In genomic region chr4:153036931-153037330, GRCh38 we compare ENCODE assay signal across 16 cellular contexts.
DNase-seq lines count a peak whose midpoint lies in the region; ATAC-seq and TF ChIP-seq lines count a peak whose summit lies in the region.
"Had no signal": no experiment of that assay in that cellular context is flagged by ENCODE, and none has a peak within 500 bp of the region (broad histone marks: within the 10 kb centered on the region; RNA-seq: fewer than 3 reads in every experiment).

No MANE protein-coding gene starts in this region.

- H3K9me3 ChIP-seq in RWPE2 (ENCODE audit: severe bottlenecking) (no peaks in the 10 kb centered on the region), esophagus muscularis mucosa (peaks cover 0 to 6% (median 2%) of the 10 kb centered on the region in 4 donors), osteoblast (ENCODE audit: low read depth, low read length) (no peaks in the 10 kb centered on the region)

- no peak overlapping the region for H3K4me2 ChIP-seq in osteoblast (ENCODE audit: insufficient read depth, low read length)

- DNase-seq in ELR (ENCODE audit: low read depth) = peak; percentile 32
- DNase-seq in RWPE2 (ENCODE audit: low spot score) = no peak
- DNase-seq in esophagus muscularis mucosa (ENCODE audit: extremely low spot score) = peak; percentile 31
- peak; percentile 81 for DNase-seq in osteoblast (ENCODE audit: insufficient read length, low spot score, missing footprints)
- DNase-seq in SHP77 (lab: John Stamatoyannopoulos, UW) = no peak
- no peak for DNase-seq in NCI-H2196 treated with DMSO at 0.1 percent for 48 hours (lab: John Stamatoyannopoulos, UW; ENCODE audit: unreplicated experiment)
- no peak for DNase-seq in NCI-H2227 (lab: John Stamatoyannopoulos, UW; ENCODE audit: unreplicated experiment)
- DNase-seq: Calu3, DMS79 treated with DMSO at 0.1 percent for 48 hours, GDM1, NCI-H1436 treated with DMSO at 0.1 percent for 48 hours, NCI-H2081 treated with DMSO at 0.1 percent for 48 hours, NCI-H774, SIG-M5 had no signal

- no peak for TF ChIP-seq POLR2A in esophagus muscularis mucosa (IDR thresholded peaks at IDR 0.05; ENCODE audit: low read depth)

- H3K4me3 ChIP-seq in RWPE2 (ENCODE audit: severe bottlenecking) (no peak overlapping the region), esophagus muscularis mucosa (no peak overlapping the region), osteoblast (ENCODE audit: insufficient read depth, low read length) (no peak overlapping the region)

- H4K20me1 ChIP-seq in osteoblast (ENCODE audit: insufficient read depth, low read length) = no peaks in the 10 kb centered on the region

- H3K4me1 ChIP-seq in RWPE2 (ENCODE audit: insufficient read depth, poor library complexity, severe bottlenecking) = peaks cover 4% of the 10 kb centered on the region
- H3K4me1 ChIP-seq in esophagus muscularis mucosa = no peaks in the 10 kb centered on the region
- peaks cover 7% of the 10 kb centered on the region for H3K4me1 ChIP-seq in osteoblast (ENCODE audit: insufficient read depth, low read length)

- ATAC-seq in RWPE2 (ENCODE audit: low read depth) (peak; percentile 38; the same call in 2 of the 3 replicates), HG03135 (IDR thresholded peaks at IDR 0.05; ENCODE audit: unreplicated experiment) (no peak)
- ATAC-seq: Panc1 had no signal

- 84% methylated on average over 4 of the region's 4 CpGs for WGBS in esophagus muscularis mucosa

- no peak overlapping the region for H2AFZ ChIP-seq in osteoblast (ENCODE audit: low read length)

- TF ChIP-seq EP300 in esophagus muscularis mucosa (IDR thresholded peaks at IDR 0.05) = no peak

- H3K27me3 ChIP-seq in RWPE2 (ENCODE audit: insufficient read depth, poor library complexity, severe bottlenecking) (no peaks in the 10 kb centered on the region), esophagus muscularis mucosa (no peaks in the 10 kb centered on the region), osteoblast (ENCODE audit: insufficient read depth, low read length) (no peaks in the 10 kb centered on the region)

- H3K27ac ChIP-seq in RWPE2 (ENCODE audit: poor library complexity, severe bottlenecking) (no peak overlapping the region), esophagus muscularis mucosa (replicated peaks in 1 of 4) (no peak overlapping the region), osteoblast (ENCODE audit: low read depth, low read length) (no peak overlapping the region)

- no peaks in the 10 kb centered on the region for H3K79me2 ChIP-seq in osteoblast (ENCODE audit: insufficient read depth, low read length)

- TF ChIP-seq CTCF in RWPE2 (IDR thresholded peaks at IDR 0.05; ENCODE audit: poor library complexity, severe bottlenecking) = no peak
- no peak for TF ChIP-seq CTCF in esophagus muscularis mucosa (IDR thresholded peaks at IDR 0.05)
- TF ChIP-seq CTCF in osteoblast (IDR thresholded peaks at IDR 0.05; ENCODE audit: extremely low read depth, low read depth, low read length) = no peak

- intact Hi-C loops in esophagus muscularis mucosa (cut with DNase I) = no loop called here

- H3K36me3 ChIP-seq in RWPE2 (ENCODE audit: low read depth) (no peaks in the 10 kb centered on the region), esophagus muscularis mucosa (no peaks in the 10 kb centered on the region), osteoblast (ENCODE audit: insufficient read depth, low read length) (no peaks in the 10 kb centered on the region)

Comparison
In these comparisons a context has a peak if more than half of its experiments do, and no peak if none do; other contexts are left out.
1. DNase-seq: peak in ELR (single experiment), esophagus muscularis mucosa (single experiment) and osteoblast (single experiment); none in RWPE2 (single experiment), SHP77 (0 of 2), NCI-H2196 treated with DMSO at 0.1 percent for 48 hours (single experiment) and NCI-H2227 (single experiment).